ENCODE assay signal across 13 cellular contexts in genomic region chr3:15633766-15634588, GRCh38. TPM values are rescaled to one million over a fixed set of nuclear protein-coding genes. Genes with fewer than 3 reads are reported as not detected.
DNase-seq lines count a peak whose midpoint lies in the region; ATAC-seq, FAIRE-seq and TF ChIP-seq lines count a peak whose summit lies in the region.
"Had no signal": no experiment of that assay in that cellular context is flagged by ENCODE, and none has a peak within 500 bp of the region (broad histone marks: within the 10 kb centered on the region; RNA-seq: fewer than 3 reads in every experiment).

No MANE protein-coding gene starts in this region.

- BruUV-seq in endothelial cell of umbilical vein (replicated peaks; lab: Mats Ljungman, UMichigan), result no TSS peak

- no peak overlapping the region for H3K27ac Mint-ChIP-seq in activated CD4-positive, alpha-beta T cell treated with anti-CD3 and anti-CD28 coated beads, Interleukin-2, amount 10 ng/mL, durations not matched to agents 7 days and 5 days
- H3K27ac Mint-ChIP-seq: stimulated activated effector memory CD8-positive, alpha-beta T cell treated with anti-CD3 and anti-CD28 coated beads, Interleukin-12 subunit alpha, Interleukin-12 subunit beta, amount 100 ng/mL, for 72 hours had no signal

- no peaks in the 10 kb centered on the region for H3K9me3 Mint-ChIP-seq in activated CD4-positive, alpha-beta T cell treated with anti-CD3 and anti-CD28 coated beads, Interleukin-2, amount 10 ng/mL, durations not matched to agents 7 days and 5 days
- H3K9me3 Mint-ChIP-seq: CD4-positive, alpha-beta memory T cell; stimulated activated effector memory CD8-positive, alpha-beta T cell treated with anti-CD3 and anti-CD28 coated beads, Interleukin-12 subunit alpha, Interleukin-12 subunit beta, amount 100 ng/mL, for 72 hours had no signal

- TF ChIP-seq POLR2A in endothelial cell of umbilical vein (IDR thresholded peaks at IDR 0.05; ENCODE audit: low read depth, low read length), result no peak

- H3K9me3 ChIP-seq in RWPE2 (ENCODE audit: severe bottlenecking), result no peaks in the 10 kb centered on the region
- H3K9me3 ChIP-seq in endothelial cell of umbilical vein (replicated peaks; ENCODE audit: control insufficient read depth, insufficient read depth, low read length), result no peaks in the 10 kb centered on the region
- H3K9me3 ChIP-seq: HAP-1 had no signal

- H3K9ac ChIP-seq in endothelial cell of umbilical vein (replicated peaks; ENCODE audit: extremely low read depth, insufficient read depth, low read length), result peak overlapping the region; percentile 18

- ATAC-seq in RWPE2 (ENCODE audit: low read depth) (no peak), GM18519 (IDR thresholded peaks at IDR 0.05; ENCODE audit: low FRiP score, unreplicated experiment) (no peak)
- ATAC-seq: stimulated activated effector memory CD8-positive, alpha-beta T cell treated with anti-CD3 and anti-CD28 coated beads, Interleukin-12 subunit alpha, Interleukin-12 subunit beta, amount 100 ng/mL, for 72 hours had no signal

- H3K27me3 ChIP-seq in RWPE2 (ENCODE audit: insufficient read depth, poor library complexity, severe bottlenecking), result no peaks in the 10 kb centered on the region
- no peaks in the 10 kb centered on the region for H3K27me3 ChIP-seq in endothelial cell of umbilical vein (ENCODE audit: control insufficient read depth in 2 of 2, insufficient read depth in 2 of 2, low read length in 2 of 2)

- H3K27ac ChIP-seq in C4-2B, result peak overlapping the region; percentile 56; the same call in 1 of the 2 replicates
- peak overlapping the region; percentile 95 for H3K27ac ChIP-seq in RWPE2 (ENCODE audit: poor library complexity, severe bottlenecking)
- H3K27ac ChIP-seq in endothelial cell of umbilical vein (ENCODE audit: insufficient read depth, low read depth, low read length), result peak overlapping the region; percentile 93
- H3K27ac ChIP-seq in RWPE1, result no peak overlapping the region

- H3K4me2 ChIP-seq in endothelial cell of umbilical vein (ENCODE audit: insufficient read depth, low read length), result no peak overlapping the region

- POLR2A ChIA-PET in endothelial cell of umbilical vein (lab: Charles Lee), result interaction anchor here (3.8 kb wide), 1 partner anchor 14 kb away, joined by 21 read pairs; no protein-coding TSS in a partner anchor
- POLR2A ChIA-PET in activated CD4-positive, alpha-beta T cell treated with anti-CD3 and anti-CD28 coated beads, Interleukin-2, amount 10 ng/mL, durations not matched to agents 7 days and 5 days (lab: Charles Lee), result no interaction called here
- POLR2A ChIA-PET in RWPE1 (lab: Yijun Ruan, JAX; ENCODE audit: low non-redundant PET), result no interaction called here

- intact Hi-C loops in endothelial cell of umbilical vein (cut with micrococcal nuclease), result loop anchor here (10.0 kb wide), 1 partner anchor 339 kb away; no protein-coding TSS in a partner anchor

- dilution Hi-C loops in endothelial cell of umbilical vein (cut with MboI; ENCODE audit: extremely low pct_ligation_motif_present, low sequenced_read_pairs), result loop anchor here (25.0 kb wide), 1 partner anchor 428 kb away; no protein-coding TSS in a partner anchor

- no peaks in the 10 kb centered on the region for H3K9me1 ChIP-seq in endothelial cell of umbilical vein (replicated peaks; ENCODE audit: control insufficient read depth, extremely low read depth, insufficient read depth, low read length)

- no peaks in the 10 kb centered on the region for H3K36me3 Mint-ChIP-seq in activated CD4-positive, alpha-beta T cell treated with anti-CD3 and anti-CD28 coated beads, Interleukin-2, amount 10 ng/mL, durations not matched to agents 7 days and 5 days (ENCODE audit: low read depth)

- H3K4me3 ChIP-seq in RWPE2 (ENCODE audit: severe bottlenecking) (no peak overlapping the region), endothelial cell of umbilical vein (replicated peaks in 1 of 3; ENCODE audit: insufficient read depth in 1 of 3, low read depth in 1 of 3, low read length in 3 of 3) (no peak overlapping the region)
- H3K4me3 ChIP-seq: HAP-1 had no signal

- CTCF ChIA-PET in endothelial cell of umbilical vein (lab: Charles Lee), result interaction anchor here (0.7 to 4.7 kb wide), 2 partner anchors 12 to 69 kb away, joined by 3 to 44 read pairs; no protein-coding TSS in a partner anchor
- CTCF ChIA-PET in activated CD4-positive, alpha-beta T cell treated with anti-CD3 and anti-CD28 coated beads, Interleukin-2, amount 10 ng/mL, durations not matched to agents 7 days and 5 days (lab: Charles Lee), result interaction anchor here (1.0 to 1.6 kb wide), 6 partner anchors 7 to 178 kb away, joined by 3 to 4 read pairs (median 4); no protein-coding TSS in a partner anchor
- CTCF ChIA-PET in RWPE1 (lab: Yijun Ruan, JAX), result interaction anchor here (0.7 kb wide), 1 partner anchor 280 kb away, joined by 4 read pairs; no protein-coding TSS in a partner anchor

- no peak overlapping the region for H3K4me3 Mint-ChIP-seq in activated CD4-positive, alpha-beta T cell treated with anti-CD3 and anti-CD28 coated beads, Interleukin-2, amount 10 ng/mL, durations not matched to agents 7 days and 5 days
- H3K4me3 Mint-ChIP-seq: CD4-positive, alpha-beta memory T cell; stimulated activated effector memory CD8-positive, alpha-beta T cell treated with anti-CD3 and anti-CD28 coated beads, Interleukin-12 subunit alpha, Interleukin-12 subunit beta, amount 100 ng/mL, for 72 hours had no signal

- no peaks in the 10 kb centered on the region for H3K27me3 Mint-ChIP-seq in activated CD4-positive, alpha-beta T cell treated with anti-CD3 and anti-CD28 coated beads, Interleukin-2, amount 10 ng/mL, durations not matched to agents 7 days and 5 days
- H3K27me3 Mint-ChIP-seq: CD4-positive, alpha-beta memory T cell had no signal

- no peaks in the 10 kb centered on the region for H4K20me1 ChIP-seq in endothelial cell of umbilical vein (replicated peaks; ENCODE audit: control insufficient read depth, extremely low read depth, insufficient read depth, low read length)

- H2AFZ ChIP-seq in endothelial cell of umbilical vein (ENCODE audit: low read depth, low read length), result no peak overlapping the region

- DNase-seq in RWPE2 (ENCODE audit: low spot score), result no peak
- peak; percentile 34 for DNase-seq in endothelial cell of umbilical vein (ENCODE audit: low read depth, low spot score)
- DNase-seq in pons (ENCODE audit: low spot score), result peak; percentile 76
- no peak for DNase-seq in T-helper 2 cell
- DNase-seq in activated CD4-positive, alpha-beta T cell treated with anti-CD3 and anti-CD28 coated beads, Interleukin-2, amount 10 ng/mL, durations not matched to agents 7 days and 5 days, result no peak
- DNase-seq in RWPE1 (ENCODE audit: low spot score), result no peak
- DNase-seq: activated naive CD4-positive, alpha-beta T cell treated with anti-CD3 and anti-CD28 coated beads, Interleukin-2, amount 50 U/mL, for 16 hours; CD4-positive, alpha-beta memory T cell had no signal

- H3K4me1 ChIP-seq in RWPE2 (ENCODE audit: insufficient read depth, poor library complexity, severe bottlenecking) (peaks cover 50% of the 10 kb centered on the region), endothelial cell of umbilical vein (ENCODE audit: control insufficient read depth, extremely low read depth, insufficient read depth, low read length) (peaks cover 84% of the 10 kb centered on the region)

- peak; percentile 52 for FAIRE-seq in endothelial cell of umbilical vein (lab: Jason Lieb, UNC)
- FAIRE-seq: GM18507 had no signal

- H3K36me3 ChIP-seq in RWPE2 (ENCODE audit: low read depth) (no peaks in the 10 kb centered on the region), endothelial cell of umbilical vein (ENCODE audit: control insufficient read depth in 2 of 2, extremely low read depth in 1 of 2, insufficient read depth in 2 of 2, low read length in 2 of 2) (no peaks in the 10 kb centered on the region)
- H3K36me3 ChIP-seq: HAP-1 had no signal

- peaks cover 44% of the 10 kb centered on the region for H3K4me1 Mint-ChIP-seq in activated CD4-positive, alpha-beta T cell treated with anti-CD3 and anti-CD28 coated beads, Interleukin-2, amount 10 ng/mL, durations not matched to agents 7 days and 5 days

- no peaks in the 10 kb centered on the region for H3K79me2 ChIP-seq in endothelial cell of umbilical vein (ENCODE audit: control insufficient read depth, insufficient read depth, low read length)

- no peak for TF ChIP-seq CTCF in C4-2B (conservative IDR thresholded peaks at IDR 0.05)
- TF ChIP-seq CTCF in RWPE2 (IDR thresholded peaks at IDR 0.05; ENCODE audit: poor library complexity, severe bottlenecking), result no peak
- no peak for TF ChIP-seq CTCF in endothelial cell of umbilical vein (IDR thresholded peaks at IDR 0.05; ENCODE audit: extremely low read depth in 1 of 2, insufficient read depth in 1 of 2, low read depth in 1 of 2, low read length in 2 of 2)
- TF ChIP-seq CTCF in RWPE1 (conservative IDR thresholded peaks at IDR 0.05; ENCODE audit: low read depth), result no peak

TF ChIP-seq in endothelial cell of umbilical vein, 7 proteins besides CTCF, POLR2A, EP300 and RAD21:
- TF ChIP-seq GATA2 (IDR thresholded peaks at IDR 0.05; ENCODE audit: insufficient read depth, insufficient read length, low read depth, low read length) (peak; percentile 37), FOS (IDR thresholded peaks at IDR 0.05; ENCODE audit: borderline replicate concordance, insufficient read depth, low read length) (no peak), MYC (IDR thresholded peaks at IDR 0.05; ENCODE audit: low read depth, low read length) (no peak)

RNA-seq across cellular contexts. Expression of gene BTD, which starts 32.4 kb away (rescaled TPM):
- 18.7 and 20.3 TPM in 2 replicates for total RNA-seq in endothelial cell of umbilical vein
- polyA plus RNA-seq in endothelial cell of umbilical vein, result 27.1 and 32.2 TPM in 2 replicates
- polyA plus RNA-seq in endothelial cell of umbilical vein (2011; cell fraction: cytosol; rRNA removed), result 24.7 and 26.8 TPM in 2 replicates
- polyA plus RNA-seq in endothelial cell of umbilical vein (2011; cell fraction: nucleus; rRNA removed), result 22.9 and 23.5 TPM in 2 replicates
- polyA plus RNA-seq in endothelial cell of umbilical vein (2012), result 15.7 and 17.1 TPM in 2 replicates
- 48.8 and 59.8 TPM in 2 replicates for polyA minus RNA-seq in endothelial cell of umbilical vein
- 12.0 TPM for polyA minus RNA-seq in endothelial cell of umbilical vein (2011; cell fraction: cytosol; rRNA and poly(A)+ RNA removed)
- polyA minus RNA-seq in endothelial cell of umbilical vein (2011; cell fraction: nucleus; rRNA and poly(A)+ RNA removed), result 26.5 and 38.8 TPM in 2 replicates
- total RNA-seq in activated CD4-positive, alpha-beta T cell treated with anti-CD3 and anti-CD28 coated beads, Interleukin-2, amount 10 ng/mL, durations not matched to agents 7 days and 5 days, result 1 to 10 TPM; 6.6 to 8.1 TPM

RNA-seq across cellular contexts. Expression of gene HACL1, which starts 32.6 kb away (rescaled TPM):
- total RNA-seq in endothelial cell of umbilical vein, result 27.4 and 29.9 TPM in 2 replicates
- polyA plus RNA-seq in endothelial cell of umbilical vein, result 14.4 and 16.5 TPM in 2 replicates
- 19.0 and 19.5 TPM in 2 replicates for polyA plus RNA-seq in endothelial cell of umbilical vein (2011; cell fraction: cytosol; rRNA removed)
- polyA plus RNA-seq in endothelial cell of umbilical vein (2011; cell fraction: nucleus; rRNA removed), result 36.6 and 37.8 TPM in 2 replicates
- polyA plus RNA-seq in endothelial cell of umbilical vein (2012), result 18.1 and 24.8 TPM in 2 replicates
- polyA minus RNA-seq in endothelial cell of umbilical vein, result 84.9 and 93.4 TPM in 2 replicates
- 17.7 TPM for polyA minus RNA-seq in endothelial cell of umbilical vein (2011; cell fraction: cytosol; rRNA and poly(A)+ RNA removed)
- 96.8 and 111 TPM in 2 replicates for polyA minus RNA-seq in endothelial cell of umbilical vein (2011; cell fraction: nucleus; rRNA and poly(A)+ RNA removed)
- 10 to 100 TPM; 23.1 to 25.5 TPM for total RNA-seq in activated CD4-positive, alpha-beta T cell treated with anti-CD3 and anti-CD28 coated beads, Interleukin-2, amount 10 ng/mL, durations not matched to agents 7 days and 5 days

Comparison
In these comparisons a context has a peak if more than half of its experiments do, and no peak if none do; other contexts are left out.
1. DNase-seq: peak in endothelial cell of umbilical vein (single experiment) and pons (single experiment); none in RWPE2 (single experiment), T-helper 2 cell (0 of 5), activated CD4-positive, alpha-beta T cell treated with anti-CD3 and anti-CD28 coated beads, Interleukin-2, amount 10 ng/mL, durations not matched to agents 7 days and 5 days (single experiment) and RWPE1 (single experiment).